ENCODE assay signal across 6 cellular contexts in the genomic region with DNA sequence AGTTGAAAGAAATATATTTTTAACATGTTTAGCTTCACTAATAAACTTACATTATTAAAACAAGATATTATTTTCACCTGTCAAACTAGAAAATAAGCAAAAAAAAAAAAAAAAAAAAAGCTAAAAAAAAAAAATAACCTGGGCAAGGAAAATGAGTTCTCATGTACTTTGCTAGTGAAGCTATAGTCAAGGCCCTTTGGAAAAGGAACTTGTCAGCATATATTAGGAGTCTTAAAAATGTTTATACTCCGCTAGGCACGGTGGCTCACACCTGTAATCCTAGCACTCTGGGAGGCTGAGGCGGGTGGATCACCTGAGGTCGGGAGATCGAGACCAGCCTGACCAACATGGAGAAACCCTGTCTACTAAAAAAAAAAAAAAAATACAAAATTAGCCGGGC.
DNase-seq lines count a peak whose midpoint lies in the region; ATAC-seq, FAIRE-seq and TF ChIP-seq lines count a peak whose summit lies in the region.
"Not testable (repeated sequence)": the region's sequence is repeated elsewhere in the genome, so short reads cannot be mapped to it uniquely, and the experiment has no call there.

No MANE protein-coding gene starts in this region.

- H3K9ac ChIP-seq in K562 (ENCODE audit: insufficient read depth in 1 of 2, low read depth in 2 of 2, low read length in 2 of 2); HepG2 (ENCODE audit: insufficient read depth, low read depth, low read length): not testable (repeated sequence)

- in situ Hi-C loops in K562 (cut with MboI); HepG2 (cut with HindIII; ENCODE audit: extremely low pct_ligation_motif_present, low pct_unique_long_range_greater_than_20kb): not testable (repeated sequence)

- CTCF ChIA-PET in A549 (lab: Yijun Ruan, JAX): interaction anchor here (1.0 kb wide), 1 partner anchor 12 kb away, joined by 6 read pairs; no protein-coding TSS in a partner anchor
- CTCF ChIA-PET in HEK293 (lab: Yijun Ruan, JAX): interaction anchor here (0.5 kb wide), 1 partner anchor 464 kb away, joined by 3 read pairs; no protein-coding TSS in a partner anchor
- CTCF ChIA-PET in K562 (lab: Yijun Ruan, JAX; ENCODE audit: low intra/inter-chr PET ratio); HepG2 (lab: Yijun Ruan, JAX; ENCODE audit: low intra/inter-chr PET ratio, low total read pairs): not testable (repeated sequence)

- H3K36me3 ChIP-seq in HEK293 (ENCODE audit: control insufficient read depth in 2 of 2, insufficient read depth in 1 of 2, low read length in 2 of 2); K562 (ENCODE audit: control insufficient read depth, insufficient read depth, low read length); HepG2 (replicated peaks in 1 of 2; ENCODE audit: control insufficient read depth in 1 of 2, insufficient read depth in 2 of 2, low read length in 2 of 2): not testable (repeated sequence)

- intact Hi-C loops in K562 (cut with micrococcal nuclease); HepG2 (cut with micrococcal nuclease; ENCODE audit: unreplicated experiment): not testable (repeated sequence)

- POLR2A ChIA-PET in A549 (lab: Yijun Ruan, JAX) (interaction anchor here (0.6 kb wide), 1 partner anchor 13 kb away, joined by 5 read pairs; no protein-coding TSS in a partner anchor), K562 (lab: Yijun Ruan, JAX) (interaction anchor here (0.6 kb wide), 1 partner anchor 820 kb away, joined by 3 read pairs; no protein-coding TSS in a partner anchor)
- POLR2A ChIA-PET in HEK293 (lab: Yijun Ruan, JAX); HepG2 (lab: Yijun Ruan, JAX): not testable (repeated sequence)

- not testable (repeated sequence) for H3K9me3 ChIP-seq in A549; HEK293 (ENCODE audit: control insufficient read depth, insufficient read depth, low read depth, low read length); K562 (replicated peaks; ENCODE audit: control insufficient read depth, insufficient read depth, low read depth, low read length); HepG2 (ENCODE audit: low read length)

- H3K27ac ChIP-seq in A549; HEK293 (ENCODE audit: extremely low read depth, low read depth, low read length); K562 (ENCODE audit: extremely low read depth, low read depth, low read length); HepG2 (ENCODE audit: extremely low read length, insufficient read depth, low read length): not testable (repeated sequence)

- H4K20me1 ChIP-seq in K562 (replicated peaks; ENCODE audit: control insufficient read depth, insufficient read depth, low read length); HepG2 (ENCODE audit: insufficient read depth, low read length): not testable (repeated sequence)

- not testable (repeated sequence) for FAIRE-seq in A549 (lab: Jason Lieb, UNC); K562 (lab: Jason Lieb, UNC); HepG2 (lab: Jason Lieb, UNC)
- FAIRE-seq in colon (lab: Jason Lieb, UNC) (peak; percentile 18), frontal cortex (lab: Jason Lieb, UNC) (peak; percentile 17)

- TF ChIP-seq RAD21 in A549 (conservative IDR thresholded peaks at IDR 0.05 in 1 of 2, IDR thresholded peaks at IDR 0.05 in 1 of 2); K562 (CRISPR knock-in tag; conservative IDR thresholded peaks at IDR 0.05 in 1 of 2, IDR thresholded peaks at IDR 0.05 in 1 of 2); HepG2 (CRISPR knock-in tag; IDR thresholded peaks at IDR 0.05): not testable (repeated sequence)

- H3K4me1 ChIP-seq in A549; HEK293 (ENCODE audit: control insufficient read depth, insufficient read depth, low read length); K562 (replicated peaks in 1 of 2; ENCODE audit: control insufficient read depth in 2 of 2, insufficient read depth in 2 of 2, low read length in 2 of 2); HepG2 (ENCODE audit: insufficient read depth, low read length): not testable (repeated sequence)

- not testable (repeated sequence) for TF ChIP-seq CTCF in A549 (IDR thresholded peaks at IDR 0.05); HEK293 (tag by site-specific recombination; IDR thresholded peaks at IDR 0.05); K562 (IDR thresholded peaks at IDR 0.05 in 2 of 3, conservative IDR thresholded peaks at IDR 0.05 in 1 of 3; ENCODE audit: insufficient read depth in 2 of 3, low read depth in 1 of 3, low read length in 3 of 3); HepG2 (CRISPR knock-in tag; IDR thresholded peaks at IDR 0.05)

- H3K27me3 ChIP-seq in K562 (ENCODE audit: control insufficient read depth in 2 of 2, insufficient read depth in 2 of 2, low read length in 2 of 2); HepG2 (ENCODE audit: control insufficient read depth in 1 of 2, insufficient read depth in 2 of 2, low read length in 2 of 2): not testable (repeated sequence)

- not testable (repeated sequence) for BruUV-seq in K562 (replicated peaks; lab: Mats Ljungman, UMichigan); HepG2 (replicated peaks; lab: Mats Ljungman, UMichigan)

- not testable (repeated sequence) for H3K4me2 ChIP-seq in A549; K562 (ENCODE audit: insufficient read depth, low read length); HepG2 (ENCODE audit: low read depth, low read length)

- not testable (repeated sequence) for TF ChIP-seq EP300 in A549 (IDR thresholded peaks at IDR 0.05); K562 (IDR thresholded peaks at IDR 0.05; ENCODE audit: low read length); HepG2 (IDR thresholded peaks at IDR 0.05; ENCODE audit: low read depth in 2 of 2, low read length in 2 of 2); HepG2 (CRISPR knock-in tag; IDR thresholded peaks at IDR 0.05; ENCODE audit: borderline replicate concordance)

- not testable (repeated sequence) for DNase-seq in A549 (ENCODE audit: low read depth in 1 of 2, low spot score in 1 of 2); K562 (ENCODE audit: extremely low read depth in 1 of 4, low spot score in 3 of 4); frontal cortex (ENCODE audit: low spot score in 2 of 2); HepG2 (ENCODE audit: low spot score)

- not testable (repeated sequence) for TF ChIP-seq POLR2A in A549 (IDR thresholded peaks at IDR 0.05; ENCODE audit: low read length); K562 (conservative IDR thresholded peaks at IDR 0.05); HepG2 (IDR thresholded peaks at IDR 0.05; ENCODE audit: insufficient read depth in 1 of 2, low read depth in 2 of 2, low read length in 2 of 2)

- not testable (repeated sequence) for H3K9me1 ChIP-seq in K562 (ENCODE audit: control insufficient read depth, insufficient read depth, low read length)

- not testable (repeated sequence) for H2AFZ ChIP-seq in K562 (ENCODE audit: low read depth, low read length); HepG2 (ENCODE audit: low read length)

- ATAC-seq in A549, K562, HepG2: not testable (repeated sequence)

- WGBS in A549 (ENCODE audit: missing lambda C conversion rate): 89% methylated on average over 6 of the region's 6 CpGs
- WGBS in K562 (ENCODE audit: insufficient coverage, low coverage, missing lambda C conversion rate): 35% methylated on average over 5 of the region's 6 CpGs
- 96% methylated on average over 6 of the region's 6 CpGs for WGBS in HepG2 (ENCODE audit: low lambda C conversion rate)

- not testable (repeated sequence) for H3K79me2 ChIP-seq in K562 (ENCODE audit: control insufficient read depth, insufficient read depth, low read length); HepG2 (ENCODE audit: insufficient read depth, low read length)

- H3K4me3 ChIP-seq in A549; HEK293 (ENCODE audit: low read depth, low read length); K562; HepG2 (replicated peaks in 1 of 3; ENCODE audit: insufficient read depth in 1 of 3, low read depth in 2 of 3, low read length in 3 of 3): not testable (repeated sequence)

TF ChIP-seq in A549, 52 proteins besides CTCF, POLR2A, EP300 and RAD21:
- TF ChIP-seq MAFK (IDR thresholded peaks at IDR 0.05; ENCODE audit: partially characterized antibody): peak; percentile 3
TF ChIP-seq in A549: peak in this region for 1; not testable (repeated sequence) for 51.

TF ChIP-seq in K562, 482 proteins besides CTCF, POLR2A, EP300 and RAD21:
- peak; percentile 59 for TF ChIP-seq ZNF316 (IDR thresholded peaks at IDR 0.05)

TF ChIP-seq in HepG2, 621 proteins besides CTCF, POLR2A, EP300 and RAD21:
- 0 out of 2 replicates have a peak, but pooled peaks have one; percentile 19 for TF ChIP-seq MAFF (IDR thresholded peaks at IDR 0.05; ENCODE audit: low read depth, low read length)
- peak; percentile 7 to 53; a peak in 2 of 4 replicates for TF ChIP-seq MAFK (conservative IDR thresholded peaks at IDR 0.05 in 1 of 2, IDR thresholded peaks at IDR 0.05 in 1 of 2; ENCODE audit: low read length in 2 of 2)
